In genomic region chr12:8993827-8994226, GRCh38 we compare ENCODE assay signal across 18 cellular contexts. TPM values are rescaled to one million over a fixed set of nuclear protein-coding genes. Genes with fewer than 3 reads are reported as not detected.
DNase-seq lines count a peak whose midpoint lies in the region; ATAC-seq and TF ChIP-seq lines count a peak whose summit lies in the region.
"Had no signal": no experiment of that assay in that cellular context is flagged by ENCODE, and none has a peak within 500 bp of the region (broad histone marks: within the 10 kb centered on the region; RNA-seq: fewer than 3 reads in every experiment).

No MANE protein-coding gene starts in this region.

- no peak for ATAC-seq in CD8-positive, alpha-beta T cell
- no peak for ATAC-seq in activated CD8-positive, alpha-beta T cell treated with anti-CD3 and anti-CD28 coated beads, Interleukin-2, amount 10 ng/mL, durations not matched to agents 7 days and 5 days
- ATAC-seq in naive thymus-derived CD8-positive, alpha-beta T cell: no peak
- ATAC-seq in body of pancreas (no peak), GM21423 (IDR thresholded peaks at IDR 0.05; ENCODE audit: unreplicated experiment) (no peak)
- ATAC-seq: A549 had no signal

- H3K4me3 Mint-ChIP-seq in activated naive CD4-positive, alpha-beta T cell treated with anti-CD3 and anti-CD28 coated beads for 36 hours: peak overlapping the region; percentile 53
- peak overlapping the region; percentile 75 for H3K4me3 Mint-ChIP-seq in CD8-positive, alpha-beta T cell
- peak overlapping the region; percentile 34 for H3K4me3 Mint-ChIP-seq in activated CD8-positive, alpha-beta T cell treated with anti-CD3 and anti-CD28 coated beads, Interleukin-2, amount 10 ng/mL, durations not matched to agents 7 days and 5 days
- peak overlapping the region in 7 of 10 donors; percentile 5 to 88 (median 64) for H3K4me3 Mint-ChIP-seq in naive thymus-derived CD8-positive, alpha-beta T cell
- no peak overlapping the region for H3K4me3 Mint-ChIP-seq in activated T-helper 1 cell treated with anti-CD3 and anti-CD28 coated beads, Interleukin-12 subunit alpha, Interleukin-12 subunit beta, Interleukin-2, Interleukin-4 antibody, amounts not matched to agents 30 ng/mL and 10 ng/mL and 1 ng/mL, durations not matched to agents 14 hours and 24 hours and 36 hours

- no peak for TF ChIP-seq CTCF in CD8-positive, alpha-beta T cell (IDR thresholded peaks at IDR 0.05)
- TF ChIP-seq CTCF in body of pancreas (IDR thresholded peaks at IDR 0.05): no peak

- H3K27ac ChIP-seq in CD8-positive, alpha-beta T cell (ENCODE audit: low read depth, low read length): no peak overlapping the region
- H3K27ac ChIP-seq in body of pancreas: no peak overlapping the region
- H3K27ac ChIP-seq: A549; BLaER1 treated with 17β-estradiol and CSF1 and Interleukin-3, amounts not matched to agents 10 nM and 100 nM; PC-9 had no signal

- no peaks in the 10 kb centered on the region for H3K9me3 Mint-ChIP-seq in activated naive CD4-positive, alpha-beta T cell treated with anti-CD3 and anti-CD28 coated beads for 36 hours
- H3K9me3 Mint-ChIP-seq in CD8-positive, alpha-beta T cell: no peaks in the 10 kb centered on the region
- no peaks in the 10 kb centered on the region for H3K9me3 Mint-ChIP-seq in activated CD8-positive, alpha-beta T cell treated with anti-CD3 and anti-CD28 coated beads, Interleukin-2, amount 10 ng/mL, durations not matched to agents 7 days and 5 days (ENCODE audit: insufficient read depth)
- H3K9me3 Mint-ChIP-seq in naive thymus-derived CD8-positive, alpha-beta T cell: no peaks in the 10 kb centered on the region
- no peaks in the 10 kb centered on the region for H3K9me3 Mint-ChIP-seq in activated T-helper 1 cell treated with anti-CD3 and anti-CD28 coated beads, Interleukin-12 subunit alpha, Interleukin-12 subunit beta, Interleukin-2, Interleukin-4 antibody, amounts not matched to agents 30 ng/mL and 10 ng/mL and 1 ng/mL, durations not matched to agents 14 hours and 24 hours and 36 hours

- H3K9me3 ChIP-seq in CD8-positive, alpha-beta T cell (ENCODE audit: low read length): no peaks in the 10 kb centered on the region
- H3K9me3 ChIP-seq in body of pancreas: no peaks in the 10 kb centered on the region
- H3K9me3 ChIP-seq: A549; BLaER1 treated with 17β-estradiol and CSF1 and Interleukin-3, amounts not matched to agents 10 nM and 100 nM; Caco-2 had no signal

- WGBS in body of pancreas, 2 donors: 74 to 77% methylated on average over 3 of the region's 3 CpGs

- POLR2A ChIA-PET in CD8-positive, alpha-beta T cell (lab: Charles Lee): interaction anchor here (1.1 kb wide), 1 partner anchor 45 kb away, joined by 3 read pairs; no protein-coding TSS in a partner anchor
- POLR2A ChIA-PET in activated CD8-positive, alpha-beta T cell treated with anti-CD3 and anti-CD28 coated beads, Interleukin-2, amount 10 ng/mL, durations not matched to agents 7 days and 5 days (lab: Charles Lee): no interaction called here
- POLR2A ChIA-PET in naive thymus-derived CD8-positive, alpha-beta T cell (lab: Charles Lee): no interaction called here

- peaks cover 2% of the 10 kb centered on the region for H3K36me3 Mint-ChIP-seq in activated naive CD4-positive, alpha-beta T cell treated with anti-CD3 and anti-CD28 coated beads for 36 hours (ENCODE audit: low read depth)
- peaks cover 23% of the 10 kb centered on the region for H3K36me3 Mint-ChIP-seq in CD8-positive, alpha-beta T cell
- H3K36me3 Mint-ChIP-seq in activated CD8-positive, alpha-beta T cell treated with anti-CD3 and anti-CD28 coated beads, Interleukin-2, amount 10 ng/mL, durations not matched to agents 7 days and 5 days (ENCODE audit: low read depth): no peaks in the 10 kb centered on the region
- peaks cover 0 to 10% (median 3%) of the 10 kb centered on the region in 3 donors for H3K36me3 Mint-ChIP-seq in naive thymus-derived CD8-positive, alpha-beta T cell
- H3K36me3 Mint-ChIP-seq in activated T-helper 1 cell treated with anti-CD3 and anti-CD28 coated beads, Interleukin-12 subunit alpha, Interleukin-12 subunit beta, Interleukin-2, Interleukin-4 antibody, amounts not matched to agents 30 ng/mL and 10 ng/mL and 1 ng/mL, durations not matched to agents 14 hours and 24 hours and 36 hours (ENCODE audit: low read depth): no peaks in the 10 kb centered on the region

- intact Hi-C loops in activated naive CD4-positive, alpha-beta T cell treated with anti-CD3 and anti-CD28 coated beads for 36 hours (cut with micrococcal nuclease): loop anchor here (10.0 kb wide), 1 partner anchor 671 kb away; the partner anchor contains the start of gene CLEC2D
- intact Hi-C loops in CD8-positive, alpha-beta T cell (cut with DNase I, micrococcal nuclease): loop anchor here (5.0 kb wide), 2 partner anchors 42 to 43 kb away; no protein-coding TSS in a partner anchor
- intact Hi-C loops in body of pancreas (cut with DNase I): no loop called here
- intact Hi-C loops in activated T-helper 1 cell treated with anti-CD3 and anti-CD28 coated beads, Interleukin-12 subunit alpha, Interleukin-12 subunit beta, Interleukin-2, Interleukin-4 antibody, amounts not matched to agents 30 ng/mL and 10 ng/mL and 1 ng/mL, durations not matched to agents 14 hours and 24 hours and 36 hours (cut with micrococcal nuclease): loop anchor here (10.0 kb wide), 1 partner anchor 251 kb away; no protein-coding TSS in a partner anchor

- peak overlapping the region; percentile 46 for H3K27ac Mint-ChIP-seq in activated naive CD4-positive, alpha-beta T cell treated with anti-CD3 and anti-CD28 coated beads for 36 hours
- peak overlapping the region; percentile 89 for H3K27ac Mint-ChIP-seq in CD8-positive, alpha-beta T cell
- no peak overlapping the region for H3K27ac Mint-ChIP-seq in activated CD8-positive, alpha-beta T cell treated with anti-CD3 and anti-CD28 coated beads, Interleukin-2, amount 10 ng/mL, durations not matched to agents 7 days and 5 days
- H3K27ac Mint-ChIP-seq in naive thymus-derived CD8-positive, alpha-beta T cell: peak overlapping the region in 8 of 10 donors; percentile 13 to 92 (median 63)
- no peak overlapping the region for H3K27ac Mint-ChIP-seq in activated T-helper 1 cell treated with anti-CD3 and anti-CD28 coated beads, Interleukin-12 subunit alpha, Interleukin-12 subunit beta, Interleukin-2, Interleukin-4 antibody, amounts not matched to agents 30 ng/mL and 10 ng/mL and 1 ng/mL, durations not matched to agents 14 hours and 24 hours and 36 hours

- H3K27me3 ChIP-seq in CD8-positive, alpha-beta T cell (ENCODE audit: insufficient read depth, low read length): no peaks in the 10 kb centered on the region
- H3K27me3 ChIP-seq in body of pancreas: no peaks in the 10 kb centered on the region
- H3K27me3 ChIP-seq: BLaER1 treated with 17β-estradiol and CSF1 and Interleukin-3, amounts not matched to agents 10 nM and 100 nM had no signal

- H3K4me1 ChIP-seq in CD8-positive, alpha-beta T cell (ENCODE audit: insufficient read depth, low read length): peaks cover 60% of the 10 kb centered on the region
- H3K4me1 ChIP-seq in body of pancreas: no peaks in the 10 kb centered on the region
- H3K4me1 ChIP-seq: A549, Caco-2 had no signal

- H3K4me3 ChIP-seq in CD8-positive, alpha-beta T cell (ENCODE audit: low read depth, low read length): peak overlapping the region; percentile 34
- no peak overlapping the region for H3K4me3 ChIP-seq in body of pancreas
- H3K4me3 ChIP-seq: A549; BLaER1 treated with 17β-estradiol and CSF1 and Interleukin-3, amounts not matched to agents 10 nM and 100 nM; PC-9 had no signal

- H3K27me3 Mint-ChIP-seq in activated naive CD4-positive, alpha-beta T cell treated with anti-CD3 and anti-CD28 coated beads for 36 hours (ENCODE audit: low read depth): no peaks in the 10 kb centered on the region
- H3K27me3 Mint-ChIP-seq in CD8-positive, alpha-beta T cell (ENCODE audit: low read depth): no peaks in the 10 kb centered on the region
- no peaks in the 10 kb centered on the region for H3K27me3 Mint-ChIP-seq in activated CD8-positive, alpha-beta T cell treated with anti-CD3 and anti-CD28 coated beads, Interleukin-2, amount 10 ng/mL, durations not matched to agents 7 days and 5 days (ENCODE audit: low read depth)
- no peaks in the 10 kb centered on the region for H3K27me3 Mint-ChIP-seq in naive thymus-derived CD8-positive, alpha-beta T cell
- H3K27me3 Mint-ChIP-seq in activated T-helper 1 cell treated with anti-CD3 and anti-CD28 coated beads, Interleukin-12 subunit alpha, Interleukin-12 subunit beta, Interleukin-2, Interleukin-4 antibody, amounts not matched to agents 30 ng/mL and 10 ng/mL and 1 ng/mL, durations not matched to agents 14 hours and 24 hours and 36 hours (ENCODE audit: insufficient read depth): peaks cover 2% of the 10 kb centered on the region

- no peak for DNase-seq in activated naive CD4-positive, alpha-beta T cell treated with anti-CD3 and anti-CD28 coated beads for 36 hours
- DNase-seq in activated naive CD4-positive, alpha-beta T cell treated with anti-CD3 and anti-CD28 coated beads, Interleukin-2, amount 50 U/mL, for 16 hours: no peak
- DNase-seq in CD8-positive, alpha-beta T cell: no peak
- DNase-seq in activated CD8-positive, alpha-beta T cell treated with anti-CD3 and anti-CD28 coated beads, Interleukin-2, amount 10 ng/mL, durations not matched to agents 7 days and 5 days: no peak
- no peak for DNase-seq in naive thymus-derived CD8-positive, alpha-beta T cell
- no peak for DNase-seq in body of pancreas
- no peak for DNase-seq in activated T-helper 1 cell treated with anti-CD3 and anti-CD28 coated beads, Interleukin-12 subunit alpha, Interleukin-12 subunit beta, Interleukin-2, Interleukin-4 antibody, amounts not matched to agents 30 ng/mL and 10 ng/mL and 1 ng/mL, durations not matched to agents 14 hours and 24 hours and 36 hours (ENCODE audit: low spot score)
- DNase-seq: Caco-2, DMS153, H7, NCI-H1092, NCI-H2081 treated with DMSO at 0.1 percent for 48 hours, NCI-H2227 treated with DMSO at 0.1 percent for 48 hours, NCI-H524, PC-9 had no signal

- H3K36me3 ChIP-seq in CD8-positive, alpha-beta T cell (ENCODE audit: insufficient read depth, low read length): no peaks in the 10 kb centered on the region
- H3K36me3 ChIP-seq in body of pancreas (replicated peaks in 1 of 2; ENCODE audit: insufficient read depth in 1 of 2, low read depth in 2 of 2): no peaks in the 10 kb centered on the region
- H3K36me3 ChIP-seq: BLaER1 treated with 17β-estradiol and CSF1 and Interleukin-3, amounts not matched to agents 10 nM and 100 nM had no signal

- CTCF ChIA-PET in activated naive CD4-positive, alpha-beta T cell treated with anti-CD3 and anti-CD28 coated beads for 36 hours (lab: Charles Lee): no interaction called here
- CTCF ChIA-PET in CD8-positive, alpha-beta T cell (lab: Charles Lee): interaction anchor here (1.3 to 1.9 kb wide), 3 partner anchors 40 to 103 kb away, joined by 3 to 7 read pairs (median 3); no protein-coding TSS in a partner anchor
- CTCF ChIA-PET in activated CD8-positive, alpha-beta T cell treated with anti-CD3 and anti-CD28 coated beads, Interleukin-2, amount 10 ng/mL, durations not matched to agents 7 days and 5 days (lab: Charles Lee): interaction anchor here (0.7 kb wide), 1 partner anchor 44 kb away, joined by 3 read pairs; the partner anchor contains the start of gene M6PR

- peaks cover 64% of the 10 kb centered on the region for H3K4me1 Mint-ChIP-seq in activated naive CD4-positive, alpha-beta T cell treated with anti-CD3 and anti-CD28 coated beads for 36 hours (ENCODE audit: low read depth)
- peaks cover 63% of the 10 kb centered on the region for H3K4me1 Mint-ChIP-seq in CD8-positive, alpha-beta T cell (ENCODE audit: low read depth)
- peaks cover 26% of the 10 kb centered on the region for H3K4me1 Mint-ChIP-seq in activated CD8-positive, alpha-beta T cell treated with anti-CD3 and anti-CD28 coated beads, Interleukin-2, amount 10 ng/mL, durations not matched to agents 7 days and 5 days (ENCODE audit: low read depth)
- H3K4me1 Mint-ChIP-seq in naive thymus-derived CD8-positive, alpha-beta T cell: peaks cover 18 to 73% (median 62%) of the 10 kb centered on the region in 4 donors
- peaks cover 33% of the 10 kb centered on the region for H3K4me1 Mint-ChIP-seq in activated T-helper 1 cell treated with anti-CD3 and anti-CD28 coated beads, Interleukin-12 subunit alpha, Interleukin-12 subunit beta, Interleukin-2, Interleukin-4 antibody, amounts not matched to agents 30 ng/mL and 10 ng/mL and 1 ng/mL, durations not matched to agents 14 hours and 24 hours and 36 hours (ENCODE audit: low read depth)

- no peak for TF ChIP-seq POLR2A in body of pancreas (IDR thresholded peaks at IDR 0.05)

RNA-seq across cellular contexts. Expression of gene KLRG1, which starts 4.5 kb away (rescaled TPM):
- total RNA-seq in activated naive CD4-positive, alpha-beta T cell treated with anti-CD3 and anti-CD28 coated beads for 36 hours: 1 to 10 TPM; 3.9 to 5.2 TPM
- 10 to 100 TPM; 13.8 to 17.7 TPM for total RNA-seq in CD8-positive, alpha-beta T cell
- total RNA-seq in activated CD8-positive, alpha-beta T cell treated with anti-CD3 and anti-CD28 coated beads, Interleukin-2, amount 10 ng/mL, durations not matched to agents 7 days and 5 days: 1 to 10 TPM; 4.3 to 4.6 TPM
- 1 to 10 TPM; 4.1 to 5.0 TPM for total RNA-seq in naive thymus-derived CD8-positive, alpha-beta T cell
- polyA plus RNA-seq in naive thymus-derived CD8-positive, alpha-beta T cell: 100 to 1,000 TPM in 1 of 3 donors, 10 to 100 TPM in 2; 13.8 to 237 (median 14.7) TPM
- total RNA-seq in body of pancreas: under 1 TPM; 0.78 to 0.99 TPM
- total RNA-seq in activated T-helper 1 cell treated with anti-CD3 and anti-CD28 coated beads, Interleukin-12 subunit alpha, Interleukin-12 subunit beta, Interleukin-2, Interleukin-4 antibody, amounts not matched to agents 30 ng/mL and 10 ng/mL and 1 ng/mL, durations not matched to agents 14 hours and 24 hours and 36 hours: 0.69 and 1.4 TPM in 2 replicates

RNA-seq across cellular contexts. Expression of gene M6PR, which starts 44.4 kb away (rescaled TPM):
- total RNA-seq in activated naive CD4-positive, alpha-beta T cell treated with anti-CD3 and anti-CD28 coated beads for 36 hours: 100 to 1,000 TPM; 139 to 140 TPM
- total RNA-seq in CD8-positive, alpha-beta T cell: 10 to 100 TPM; 43.1 to 43.7 TPM
- total RNA-seq in activated CD8-positive, alpha-beta T cell treated with anti-CD3 and anti-CD28 coated beads, Interleukin-2, amount 10 ng/mL, durations not matched to agents 7 days and 5 days: 100 to 1,000 TPM; 170 to 201 TPM
- 100 to 1,000 TPM; 173 to 175 TPM for total RNA-seq in naive thymus-derived CD8-positive, alpha-beta T cell
- polyA plus RNA-seq in naive thymus-derived CD8-positive, alpha-beta T cell: 100 to 1,000 TPM; 228 to 260 (median 238) TPM
- 10 to 100 TPM; 43.8 to 57.3 TPM for total RNA-seq in body of pancreas
- total RNA-seq in activated T-helper 1 cell treated with anti-CD3 and anti-CD28 coated beads, Interleukin-12 subunit alpha, Interleukin-12 subunit beta, Interleukin-2, Interleukin-4 antibody, amounts not matched to agents 30 ng/mL and 10 ng/mL and 1 ng/mL, durations not matched to agents 14 hours and 24 hours and 36 hours: 179 and 192 TPM in 2 replicates

Comparison
In these comparisons a context has a peak if more than half of its experiments do, and no peak if none do; other contexts are left out.
1. H3K27ac Mint-ChIP-seq: peak in activated naive CD4-positive, alpha-beta T cell treated with anti-CD3 and anti-CD28 coated beads for 36 hours (single experiment), CD8-positive, alpha-beta T cell (single experiment) and naive thymus-derived CD8-positive, alpha-beta T cell (8 of 10); none in activated CD8-positive, alpha-beta T cell treated with anti-CD3 and anti-CD28 coated beads, Interleukin-2, amount 10 ng/mL, durations not matched to agents 7 days and 5 days (single experiment) and activated T-helper 1 cell treated with anti-CD3 and anti-CD28 coated beads, Interleukin-12 subunit alpha, Interleukin-12 subunit beta, Interleukin-2, Interleukin-4 antibody, amounts not matched to agents 30 ng/mL and 10 ng/mL and 1 ng/mL, durations not matched to agents 14 hours and 24 hours and 36 hours (single experiment).